In the genomic region with DNA sequence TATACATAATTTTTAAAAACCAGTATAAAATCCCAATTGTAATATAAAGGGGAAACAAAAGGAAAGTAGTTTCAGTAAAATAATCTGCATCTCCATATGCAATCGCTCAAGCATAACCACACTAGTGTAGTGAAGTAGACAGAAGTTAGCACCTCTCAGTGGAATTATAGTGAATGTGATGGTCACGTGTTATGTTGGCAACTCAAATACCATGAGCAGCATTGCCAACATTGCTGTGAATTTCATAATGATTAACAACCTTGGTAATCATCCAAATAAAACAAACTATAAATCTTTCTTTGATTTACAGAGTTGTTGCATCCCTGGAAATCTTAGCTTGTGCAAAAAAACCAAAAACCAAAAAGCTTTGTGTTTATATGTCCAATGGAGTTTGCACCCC, we compare ENCODE assay signal across 20 cellular contexts.
DNase-seq lines count a peak whose midpoint lies in the region; ATAC-seq and TF ChIP-seq lines count a peak whose summit lies in the region.
"Had no signal": no experiment of that assay in that cellular context is flagged by ENCODE, and none has a peak within 500 bp of the region (broad histone marks: within the 10 kb centered on the region; RNA-seq: fewer than 3 reads in every experiment).

No MANE protein-coding gene starts in this region.

- H3K9me3 ChIP-seq in left lung, result no peaks in the 10 kb centered on the region
- H3K9me3 ChIP-seq: gastroesophageal sphincter, stomach had no signal

- no peak overlapping the region for H3K27ac Mint-ChIP-seq in T-helper 2 cell treated with Interferon-gamma antibody and Interleukin-4, amounts not matched to agents 5 μg/mL and 100 μg/mL, for 36 hours
- H3K27ac Mint-ChIP-seq: activated naive CD8-positive, alpha-beta T cell treated with anti-CD3 and anti-CD28 coated beads for 36 hours; CD4-positive, alpha-beta T cell had no signal

- H3K9me3 Mint-ChIP-seq in T-helper 2 cell treated with Interferon-gamma antibody and Interleukin-4, amounts not matched to agents 5 μg/mL and 100 μg/mL, for 36 hours, result no peaks in the 10 kb centered on the region
- H3K9me3 Mint-ChIP-seq: activated naive CD8-positive, alpha-beta T cell treated with anti-CD3 and anti-CD28 coated beads for 36 hours; CD4-positive, alpha-beta T cell; neural crest cell had no signal

- no peak overlapping the region for H3K27ac ChIP-seq in left lung
- H3K27ac ChIP-seq: gastroesophageal sphincter, stomach had no signal

- no peaks in the 10 kb centered on the region for H3K36me3 ChIP-seq in left lung
- H3K36me3 ChIP-seq: gastroesophageal sphincter, stomach had no signal

- H3K36me3 Mint-ChIP-seq in T-helper 2 cell treated with Interferon-gamma antibody and Interleukin-4, amounts not matched to agents 5 μg/mL and 100 μg/mL, for 36 hours (ENCODE audit: low read depth), result no peaks in the 10 kb centered on the region
- H3K36me3 Mint-ChIP-seq: activated naive CD8-positive, alpha-beta T cell treated with anti-CD3 and anti-CD28 coated beads for 36 hours had no signal

- no peaks in the 10 kb centered on the region for H3K4me1 Mint-ChIP-seq in T-helper 2 cell treated with Interferon-gamma antibody and Interleukin-4, amounts not matched to agents 5 μg/mL and 100 μg/mL, for 36 hours (ENCODE audit: low read depth)
- H3K4me1 Mint-ChIP-seq: activated naive CD8-positive, alpha-beta T cell treated with anti-CD3 and anti-CD28 coated beads for 36 hours; neural crest cell had no signal

- DNase-seq in DMS79 treated with DMSO at 0.1 percent for 48 hours (lab: John Stamatoyannopoulos, UW), result peak; percentile 20
- no peak for DNase-seq in DMS79 (lab: John Stamatoyannopoulos, UW)
- DNase-seq in NCI-H69 (lab: John Stamatoyannopoulos, UW), result peak; percentile 16
- peak; percentile 18 to 34 for DNase-seq in dermis microvascular lymphatic vessel endothelial cell (ENCODE audit: low read depth in 2 of 2)
- no peak for DNase-seq in left lung
- no peak for DNase-seq in stimulated activated CD4-positive, alpha-beta T cell treated with anti-CD3 and anti-CD28 coated beads, Interleukin-15, amount 100 ng/mL, for 24 hours
- no peak for DNase-seq in mesenteric fat pad (ENCODE audit: low spot score)
- DNase-seq in T-helper 2 cell treated with Interferon-gamma antibody and Interleukin-4, amounts not matched to agents 5 μg/mL and 100 μg/mL, for 36 hours (ENCODE audit: low spot score), result no peak
- DNase-seq: 8988T; activated naive CD8-positive, alpha-beta T cell treated with anti-CD3 and anti-CD28 coated beads for 36 hours; activated T-cell treated with anti-CD3 and anti-CD28 coated beads, Interleukin-2, amount 50 U/mL, for 48 hours; CD4-positive, alpha-beta T cell; central memory CD4-positive, alpha-beta T cell; GOT3; NCI-H1092; NCI-H526; stomach had no signal

- no peak overlapping the region for H3K4me3 ChIP-seq in left lung
- H3K4me3 ChIP-seq: gastroesophageal sphincter, stomach had no signal

- H3K4me1 ChIP-seq in left lung, result peaks cover 0 to 14% of the 10 kb centered on the region in 2 donors

- H3K4me3 Mint-ChIP-seq in T-helper 2 cell treated with Interferon-gamma antibody and Interleukin-4, amounts not matched to agents 5 μg/mL and 100 μg/mL, for 36 hours, result no peak overlapping the region
- H3K4me3 Mint-ChIP-seq: activated naive CD8-positive, alpha-beta T cell treated with anti-CD3 and anti-CD28 coated beads for 36 hours; CD4-positive, alpha-beta T cell; neural crest cell had no signal

- peak; percentile 47 for ATAC-seq in left lung
- ATAC-seq: gastroesophageal sphincter, Panc1 had no signal

- intact Hi-C loops in left lung (cut with DNase I), result no loop called here

- H3K27me3 Mint-ChIP-seq in T-helper 2 cell treated with Interferon-gamma antibody and Interleukin-4, amounts not matched to agents 5 μg/mL and 100 μg/mL, for 36 hours (ENCODE audit: low read depth), result peaks cover 5% of the 10 kb centered on the region

- no peaks in the 10 kb centered on the region for H3K27me3 ChIP-seq in left lung
- H3K27me3 ChIP-seq: gastroesophageal sphincter had no signal

- no peak for TF ChIP-seq CTCF in left lung (IDR thresholded peaks at IDR 0.05)

Comparison
In these comparisons a context has a peak if more than half of its experiments do, and no peak if none do; other contexts are left out.
1. DNase-seq: peak in DMS79 treated with DMSO at 0.1 percent for 48 hours (single experiment), NCI-H69 (single experiment) and dermis microvascular lymphatic vessel endothelial cell (2 of 2); none in DMS79 (single experiment), left lung (0 of 2), stimulated activated CD4-positive, alpha-beta T cell treated with anti-CD3 and anti-CD28 coated beads, Interleukin-15, amount 100 ng/mL, for 24 hours (single experiment), mesenteric fat pad (single experiment) and T-helper 2 cell treated with Interferon-gamma antibody and Interleukin-4, amounts not matched to agents 5 μg/mL and 100 μg/mL, for 36 hours (single experiment).